Comparison of ENCODE assay signal across 29 cellular contexts in genomic region chr1:35939484-35939883, GRCh38.
"Had no signal": no experiment of that assay in that cellular context is flagged by ENCODE, and none has a peak within 500 bp of the region (broad histone marks: within the 10 kb centered on the region; RNA-seq: fewer than 3 reads in every experiment).

No MANE protein-coding gene starts in this region.

- H3K27me3 ChIP-seq: stomach, suprapubic skin, testis, thyroid gland, tibial artery, tibial nerve, transverse colon, upper lobe of left lung, upper lobe of right lung, uterus, vagina had no signal

- H3K4me3 ChIP-seq: stomach, suprapubic skin, testis, thoracic aorta, thyroid gland, tibial artery, tibial nerve, transverse colon, upper lobe of left lung, upper lobe of right lung, uterus, vagina had no signal

- H3K4me3 Mint-ChIP-seq: stimulated activated effector memory CD8-positive, alpha-beta T cell treated with anti-CD3 and anti-CD28 coated beads, Interleukin-12 subunit alpha, Interleukin-12 subunit beta, amount 100 ng/mL, for 72 hours; stimulated activated memory B cell treated with anti-CD40 and anti-IgM and Interleukin-4, amounts not matched to agents 10 μg/mL and 1 μg/mL and 100 μg/mL, for 72 hours; stimulated activated naive B cell treated with anti-CD40 and anti-IgM and Interleukin-4, amounts not matched to agents 10 μg/mL and 1 μg/mL and 100 μg/mL, for 72 hours; stimulated activated naive CD8-positive, alpha-beta T cell treated with anti-CD3 and anti-CD28 coated beads, Interleukin-15, amount 100 ng/mL, for 72 hours; stimulated activated naive CD8-positive, alpha-beta T cell treated with anti-CD3 and anti-CD28 coated beads, Interleukin-15, Interleukin-2, amounts not matched to agents 100 ng/mL and 50 ng/mL, for 24 hours; type B pancreatic cell had no signal

- ATAC-seq: stimulated activated effector memory CD8-positive, alpha-beta T cell treated with anti-CD3 and anti-CD28 coated beads, Interleukin-12 subunit alpha, Interleukin-12 subunit beta, amount 100 ng/mL, for 72 hours; stimulated activated memory B cell treated with anti-CD40 and anti-IgM and Interleukin-4, amounts not matched to agents 10 μg/mL and 1 μg/mL and 100 μg/mL, for 72 hours; stimulated activated naive B cell treated with anti-CD40 and anti-IgM and Interleukin-4, amounts not matched to agents 10 μg/mL and 1 μg/mL and 100 μg/mL, for 72 hours; stimulated activated naive CD8-positive, alpha-beta T cell treated with anti-CD3 and anti-CD28 coated beads, Interleukin-15, amount 100 ng/mL, for 72 hours; stimulated activated naive CD8-positive, alpha-beta T cell treated with anti-CD3 and anti-CD28 coated beads, Interleukin-15, Interleukin-2, amounts not matched to agents 100 U/mL and 50 U/mL, for 24 hours; upper lobe of right lung had no signal

- FAIRE-seq: urothelium cell line had no signal

- H3K9me3 ChIP-seq: stomach, suprapubic skin, testis, thoracic aorta, thyroid gland, tibial artery, tibial nerve, transverse colon, upper lobe of left lung, upper lobe of right lung, uterus, vagina had no signal

- H3K36me3 ChIP-seq: stomach, suprapubic skin, thoracic aorta, thyroid gland, tibial artery, tibial nerve, transverse colon, upper lobe of left lung, upper lobe of right lung, uterus, vagina had no signal

- H3K27me3 Mint-ChIP-seq: stimulated activated memory B cell treated with anti-CD40 and anti-IgM and Interleukin-4, amounts not matched to agents 10 μg/mL and 1 μg/mL and 100 μg/mL, for 72 hours; stimulated activated naive B cell treated with anti-CD40 and anti-IgM and Interleukin-4, amounts not matched to agents 10 μg/mL and 1 μg/mL and 100 μg/mL, for 72 hours; stimulated activated naive CD8-positive, alpha-beta T cell treated with anti-CD3 and anti-CD28 coated beads, Interleukin-15, amount 100 ng/mL, for 72 hours; stimulated activated naive CD8-positive, alpha-beta T cell treated with anti-CD3 and anti-CD28 coated beads, Interleukin-15, Interleukin-2, amounts not matched to agents 100 ng/mL and 50 ng/mL, for 24 hours; type B pancreatic cell had no signal

- H3K36me3 Mint-ChIP-seq: type B pancreatic cell had no signal

- H3K4me1 ChIP-seq: vagina had no signal

- H3K27ac Mint-ChIP-seq: stimulated activated effector memory CD8-positive, alpha-beta T cell treated with anti-CD3 and anti-CD28 coated beads, Interleukin-12 subunit alpha, Interleukin-12 subunit beta, amount 100 ng/mL, for 72 hours; stimulated activated memory B cell treated with anti-CD40 and anti-IgM and Interleukin-4, amounts not matched to agents 10 μg/mL and 1 μg/mL and 100 μg/mL, for 72 hours; stimulated activated naive B cell treated with anti-CD40 and anti-IgM and Interleukin-4, amounts not matched to agents 10 μg/mL and 1 μg/mL and 100 μg/mL, for 72 hours; stimulated activated naive CD8-positive, alpha-beta T cell treated with anti-CD3 and anti-CD28 coated beads, Interleukin-15, amount 100 ng/mL, for 72 hours; stimulated activated naive CD8-positive, alpha-beta T cell treated with anti-CD3 and anti-CD28 coated beads, Interleukin-15, Interleukin-2, amounts not matched to agents 100 ng/mL and 50 ng/mL, for 24 hours; type B pancreatic cell had no signal

- H3K27ac ChIP-seq: stomach, suprapubic skin, testis, thoracic aorta, thyroid gland, tibial artery, tibial nerve, transverse colon, upper lobe of left lung, upper lobe of right lung, uterus, vagina had no signal

- H3K9me3 Mint-ChIP-seq: stimulated activated effector memory CD8-positive, alpha-beta T cell treated with anti-CD3 and anti-CD28 coated beads, Interleukin-12 subunit alpha, Interleukin-12 subunit beta, amount 100 ng/mL, for 72 hours; stimulated activated memory B cell treated with anti-CD40 and anti-IgM and Interleukin-4, amounts not matched to agents 10 μg/mL and 1 μg/mL and 100 μg/mL, for 72 hours; stimulated activated naive CD8-positive, alpha-beta T cell treated with anti-CD3 and anti-CD28 coated beads, Interleukin-15, amount 100 ng/mL, for 72 hours; stimulated activated naive CD8-positive, alpha-beta T cell treated with anti-CD3 and anti-CD28 coated beads, Interleukin-15, Interleukin-2, amounts not matched to agents 100 ng/mL and 50 ng/mL, for 24 hours; type B pancreatic cell had no signal

- DNase-seq: stimulated activated CD4-positive, alpha-beta T cell treated with anti-CD3 and anti-CD28 coated beads, Interleukin-2, amount 100 ng/mL, for 48 hours; stimulated activated CD4-positive, alpha-beta T cell treated with anti-CD3 and anti-CD28 coated beads, Interleukin-4, amount 100 ng/mL, for 1 hour; stimulated activated CD4-positive, alpha-beta T cell treated with anti-CD3 and anti-CD28 coated beads, Interleukin-4, amount 100 ng/mL, for 24 hours; stimulated activated CD4-positive, alpha-beta T cell treated with anti-CD3 and anti-CD28 coated beads, Interleukin-4, amount 100 ng/mL, for 4 hours; stimulated activated CD8-positive, alpha-beta memory T cell treated with anti-CD3 and anti-CD28 coated beads, Interleukin-4, amount 100 ng/mL, for 48 hours; stimulated activated naive B cell treated with anti-CD40 and anti-IgM and Interleukin-4, amounts not matched to agents 10 μg/mL and 1 μg/mL and 100 μg/mL, for 72 hours; stimulated activated naive CD4-positive, alpha-beta T cell; stimulated activated naive CD4-positive, alpha-beta T cell treated with Interleukin-2 at 50 U/mL for 16 hours; stimulated activated naive CD8-positive, alpha-beta T cell treated with anti-CD3 and anti-CD28 coated beads, Interleukin-15, amount 100 ng/mL, for 72 hours; stimulated activated naive CD8-positive, alpha-beta T cell treated with anti-CD3 and anti-CD28 coated beads, Interleukin-15, Interleukin-2, amounts not matched to agents 100 U/mL and 50 U/mL, for 24 hours; stomach; substantia nigra; testis; thyroid gland; tibial artery; transverse colon; trophoblast cell; upper lobe of left lung; upper lobe of right lung; uterus had no signal
